In genomic region chr11:102780491-102780918, GRCh38 we compare ENCODE assay signal across 9 cellular contexts. TPM values are rescaled to one million over a fixed set of nuclear protein-coding genes. Genes with fewer than 3 reads are reported as not detected.
DNase-seq lines count a peak whose midpoint lies in the region; ATAC-seq and TF ChIP-seq lines count a peak whose summit lies in the region.
"Had no signal": no experiment of that assay in that cellular context is flagged by ENCODE, and none has a peak within 500 bp of the region (broad histone marks: within the 10 kb centered on the region; RNA-seq: fewer than 3 reads in every experiment).

Gene MMP10, minus strand, starts transcription at chr11:102780628. Its CDS starts 37 bp downstream, at chr11:102780591.

- H3K9ac ChIP-seq in iPS-18a (ENCODE audit: low read length) = peak within 1 kb of the TSS; percentile 37

- H3K4me3 ChIP-seq in BJ (ENCODE audit: low read depth, low read length) (no peak within 1 kb of the TSS), HEK293 (ENCODE audit: low read depth, low read length) (no peak within 1 kb of the TSS), SJSA1 (no peak within 1 kb of the TSS), iPS-18a (ENCODE audit: low read length) (no peak within 1 kb of the TSS), suprapubic skin (no peak within 1 kb of the TSS)

- TF ChIP-seq POLR2A in suprapubic skin (IDR thresholded peaks at IDR 0.05) = no peak

- H3K36me3 ChIP-seq in BJ (ENCODE audit: control insufficient read depth, insufficient read depth, low read length) = no peaks in the 10 kb centered on the region
- H3K36me3 ChIP-seq in HEK293 (ENCODE audit: control insufficient read depth in 2 of 2, insufficient read depth in 1 of 2, low read length in 2 of 2) = no peaks in the 10 kb centered on the region
- H3K36me3 ChIP-seq in SJSA1 = no peaks in the 10 kb centered on the region
- H3K36me3 ChIP-seq in iPS-18a (ENCODE audit: control insufficient read depth, low read depth, low read length) = no peaks in the 10 kb centered on the region
- H3K36me3 ChIP-seq in suprapubic skin = no peaks in the 10 kb centered on the region

- TF ChIP-seq EP300 in suprapubic skin (IDR thresholded peaks at IDR 0.05) = no peak

- 10% methylated on average over 2 of the region's 2 CpGs for WGBS in suprapubic skin

- ATAC-seq in HG02678 (IDR thresholded peaks at IDR 0.05; ENCODE audit: unreplicated experiment) (no peak), GM21381 (IDR thresholded peaks at IDR 0.05; ENCODE audit: unreplicated experiment) (no peak)

- no peaks in the 10 kb centered on the region; the same call in none of the 2 replicates for H3K27me3 ChIP-seq in BJ (ENCODE audit: control insufficient read depth, insufficient read depth, low read length)
- H3K27me3 ChIP-seq in SJSA1 (replicated peaks) = no peaks in the 10 kb centered on the region
- no peaks in the 10 kb centered on the region for H3K27me3 ChIP-seq in iPS-18a (ENCODE audit: control insufficient read depth, insufficient read depth, low read length)
- H3K27me3 ChIP-seq in suprapubic skin = no peaks in the 10 kb centered on the region

- DNase-seq in BJ (ENCODE audit: low read depth) = no peak
- peak; percentile 41 to 60 for DNase-seq in SJSA1 (ENCODE audit: low read depth in 1 of 2, low spot score in 2 of 2)
- no peak for DNase-seq in suprapubic skin (ENCODE audit: low spot score in 2 of 2)
- DNase-seq in globus pallidus (ENCODE audit: low spot score) = no peak
- DNase-seq: activated T-cell treated with anti-CD3 and anti-CD28 coated beads, Interleukin-2, amount 50 U/mL, for 1 hour had no signal

- POLR2A ChIA-PET in BJ (lab: Charles Lee) (no interaction called here), HEK293 (lab: Yijun Ruan, JAX) (no interaction called here)

- no peaks in the 10 kb centered on the region for H3K9me3 ChIP-seq in HEK293 (ENCODE audit: control insufficient read depth, insufficient read depth, low read depth, low read length)
- H3K9me3 ChIP-seq in SJSA1 (replicated peaks) = no peaks in the 10 kb centered on the region
- H3K9me3 ChIP-seq in iPS-18a (ENCODE audit: control insufficient read depth, low read depth, low read length) = no peaks in the 10 kb centered on the region
- no peaks in the 10 kb centered on the region for H3K9me3 ChIP-seq in suprapubic skin

- H3K4me1 ChIP-seq in HEK293 (ENCODE audit: control insufficient read depth, insufficient read depth, low read length) = no peaks in the 10 kb centered on the region
- peaks cover 9% of the 10 kb centered on the region; the same call in 1 of the 2 replicates for H3K4me1 ChIP-seq in SJSA1 (replicated peaks)
- H3K4me1 ChIP-seq in iPS-18a (ENCODE audit: control insufficient read depth, low read depth, low read length) = peaks cover 21% of the 10 kb centered on the region
- no peaks in the 10 kb centered on the region for H3K4me1 ChIP-seq in suprapubic skin

- TF ChIP-seq CTCF in BJ (IDR thresholded peaks at IDR 0.05; ENCODE audit: insufficient read depth, low read depth, low read length) (peak; percentile 71), HEK293 (tag by site-specific recombination; IDR thresholded peaks at IDR 0.05) (no peak), suprapubic skin (IDR thresholded peaks at IDR 0.05) (no peak)

- CTCF ChIA-PET in BJ (lab: Yijun Ruan, JAX) = interaction anchor here (0.7 to 2.0 kb wide), 15 partner anchors 8 to 255 kb away, joined by 3 to 10 read pairs (median 3); no protein-coding TSS in a partner anchor
- CTCF ChIA-PET in HEK293 (lab: Yijun Ruan, JAX) = interaction anchor here (0.7 to 1.9 kb wide), 11 partner anchors 11 to 1892 kb away, joined by 3 to 10 read pairs (median 3); no protein-coding TSS in a partner anchor

- H3K27ac ChIP-seq in HEK293 (ENCODE audit: extremely low read depth, low read depth, low read length) (no peak within 1 kb of the TSS), SJSA1 (no peak within 1 kb of the TSS), iPS-18a (ENCODE audit: low read length) (peak within 1 kb of the TSS; percentile 38), suprapubic skin (no peak within 1 kb of the TSS)

TF ChIP-seq in HEK293, 187 proteins besides CTCF, POLR2A, EP300 and RAD21 (continues in another document):
- TF ChIP-seq WT1 (tag by site-specific recombination; IDR thresholded peaks at IDR 0.05) (no peak), SP2 (tag by site-specific recombination; IDR thresholded peaks at IDR 0.05) (no peak), ZNF280C (tag by site-specific recombination; IDR thresholded peaks at IDR 0.05) (no peak), ZNF24 (tag by site-specific recombination; IDR thresholded peaks at IDR 0.05) (no peak), ZBTB6 (tag by site-specific recombination; IDR thresholded peaks at IDR 0.05) (no peak), ZBTB26 (tag by site-specific recombination; optimal IDR thresholded peaks at IDR 0.05) (no peak), RBAK (tag by site-specific recombination; IDR thresholded peaks at IDR 0.05) (no peak), ZNF654 (tag by site-specific recombination; IDR thresholded peaks at IDR 0.05; ENCODE audit: low read depth) (peak; percentile 8; the same call in 1 of the 2 replicates), ZBTB21 (tag by site-specific recombination; IDR thresholded peaks at IDR 0.05) (no peak), ZNF580 (tag by site-specific recombination; IDR thresholded peaks at IDR 0.05) (no peak), ZNF155 (tag by site-specific recombination; IDR thresholded peaks at IDR 0.05) (no peak), ZNF626 (tag by site-specific recombination; IDR thresholded peaks at IDR 0.05) (no peak), ZNF146 (tag by site-specific recombination; IDR thresholded peaks at IDR 0.05) (no peak), ZNF660 (tag by site-specific recombination; IDR thresholded peaks at IDR 0.05) (0 out of 2 replicates have a peak, but pooled peaks have one; percentile 21), ZBTB17 (tag by site-specific recombination; IDR thresholded peaks at IDR 0.05) (no peak), ZNF362 (tag by site-specific recombination; IDR thresholded peaks at IDR 0.05) (0 out of 2 replicates have a peak, but pooled peaks have one; percentile 25), ZNF23 (tag by site-specific recombination; IDR thresholded peaks at IDR 0.05; ENCODE audit: borderline replicate concordance) (no peak), ZNF10 (tag by site-specific recombination; IDR thresholded peaks at IDR 0.05) (no peak)

RNA-seq across cellular contexts. Expression of gene MMP10, which starts in this region (rescaled TPM):
- 0.16 and 0.29 TPM in 2 replicates for polyA plus RNA-seq in BJ (2011; rRNA removed)
- not detected in 2 replicates for polyA minus RNA-seq in BJ (2011; rRNA and poly(A)+ RNA removed)
- 0.63 TPM in 1 of 2 replicates, not detected in the other for total RNA-seq in SJSA1 (2014; rRNA removed; shearing (Covaris generic))
- total RNA-seq in suprapubic skin = not detected

Comparison
In these comparisons a context has a peak if more than half of its experiments do, and no peak if none do; other contexts are left out.
1. Peak in DNase-seq in SJSA1; RNA of the gene not detected or under 1 TPM.